8 cellular contexts compared by ENCODE assay signal in the genomic region with DNA sequence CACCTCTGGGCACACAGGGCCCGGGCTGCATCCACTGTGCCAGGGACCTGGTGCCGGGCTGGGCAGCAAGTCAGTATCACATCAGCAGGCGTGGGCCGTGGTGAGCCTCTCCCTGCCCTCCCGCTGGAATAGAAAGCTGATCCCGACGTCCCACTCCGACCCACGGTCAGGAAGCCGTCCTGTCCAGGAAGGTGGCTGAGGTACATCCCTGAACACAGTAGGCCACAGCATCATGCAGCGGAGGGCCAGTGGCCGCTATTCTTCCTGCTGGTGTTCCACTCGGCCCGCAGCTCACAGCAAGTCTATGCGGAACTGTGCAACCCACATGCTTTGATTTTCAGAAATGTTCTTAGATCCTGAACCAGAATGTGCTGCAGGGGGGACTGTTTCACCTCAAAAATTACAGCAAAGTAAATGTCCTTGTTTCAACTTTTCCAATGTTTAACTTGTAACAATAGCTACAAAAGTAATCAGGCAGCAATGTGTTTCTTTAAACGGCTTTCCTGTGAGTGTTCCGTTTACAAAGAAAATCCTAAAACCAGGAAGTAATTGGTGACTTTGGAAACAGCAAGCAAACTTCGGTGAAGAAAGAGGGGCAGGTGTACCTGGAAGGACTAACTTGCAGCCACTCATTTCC. TPM values are rescaled to one million over a fixed set of nuclear protein-coding genes. Genes with fewer than 3 reads are reported as not detected.
A peak's percentile ranks its signal among the peaks of the same experiment; 100 is the strongest.
DNase-seq lines count a peak whose midpoint lies in the region; ATAC-seq and TF ChIP-seq lines count a peak whose summit lies in the region.

No MANE protein-coding gene starts in this region.

- no peaks in the 10 kb centered on the region for H3K27me3 Mint-ChIP-seq in activated T-helper 17 cell treated with anti-CD3 and anti-CD28 coated beads, Interleukin-2, amount 50 U/mL, for 72 hours

- H3K9ac ChIP-seq in iPS-18a (ENCODE audit: low read length) (peak overlapping the region; percentile 70), smooth muscle cell (ENCODE audit: low read depth) (no peak overlapping the region)

- peaks cover 36% of the 10 kb centered on the region for H3K4me1 Mint-ChIP-seq in activated T-helper 17 cell treated with anti-CD3 and anti-CD28 coated beads, Interleukin-2, amount 50 U/mL, for 72 hours

- H3K4me2 ChIP-seq in smooth muscle cell, result peak overlapping the region; percentile 76

- peak overlapping the region; percentile 77 for H3K4me3 Mint-ChIP-seq in activated T-helper 17 cell treated with anti-CD3 and anti-CD28 coated beads, Interleukin-2, amount 50 U/mL, for 72 hours

- H2AFZ ChIP-seq in smooth muscle cell (ENCODE audit: low read depth), result no peak overlapping the region

- H3K27me3 ChIP-seq in iPS-18a (ENCODE audit: control insufficient read depth, insufficient read depth, low read length), result no peaks in the 10 kb centered on the region
- no peaks in the 10 kb centered on the region for H3K27me3 ChIP-seq in smooth muscle cell (ENCODE audit: low read depth)

- H3K9me3 Mint-ChIP-seq in activated T-helper 17 cell treated with anti-CD3 and anti-CD28 coated beads, Interleukin-2, amount 50 U/mL, for 72 hours, result no peaks in the 10 kb centered on the region

- POLR2A ChIA-PET in HEK293 (lab: Yijun Ruan, JAX), result no interaction called here

- peaks cover 77% of the 10 kb centered on the region for H4K20me1 ChIP-seq in smooth muscle cell (ENCODE audit: low read depth)

- H3K27ac Mint-ChIP-seq in activated T-helper 17 cell treated with anti-CD3 and anti-CD28 coated beads, Interleukin-2, amount 50 U/mL, for 72 hours, result peak overlapping the region; percentile 68

- no peak for TF ChIP-seq CTCF in HEK293 (tag by site-specific recombination; IDR thresholded peaks at IDR 0.05)
- TF ChIP-seq CTCF in smooth muscle cell (IDR thresholded peaks at IDR 0.05; ENCODE audit: borderline replicate concordance, insufficient read depth, poor library complexity, severe bottlenecking), result no peak

- DNase-seq in smooth muscle cell (lab: John Stamatoyannopoulos, UW; ENCODE audit: unreplicated experiment) (no peak), NCI-H774 (lab: John Stamatoyannopoulos, UW) (no peak), HT-29 (ENCODE audit: low spot score) (no peak), SW 1271 (lab: John Stamatoyannopoulos, UW) (no peak)

- H3K4me1 ChIP-seq in HEK293 (ENCODE audit: control insufficient read depth, insufficient read depth, low read length) (peaks cover 8% of the 10 kb centered on the region), iPS-18a (ENCODE audit: control insufficient read depth, low read depth, low read length) (peaks cover 16% of the 10 kb centered on the region), smooth muscle cell (ENCODE audit: low read depth) (peaks cover 35% of the 10 kb centered on the region)

- ATAC-seq in activated T-helper 17 cell treated with anti-CD3 and anti-CD28 coated beads, Interleukin-2, amount 50 U/mL, for 72 hours (replicated peaks), result no peak
- ATAC-seq in HG02588 (IDR thresholded peaks at IDR 0.05; ENCODE audit: unreplicated experiment), result no peak

- H3K9me3 ChIP-seq in HEK293 (ENCODE audit: control insufficient read depth, insufficient read depth, low read depth, low read length) (no peaks in the 10 kb centered on the region), iPS-18a (ENCODE audit: control insufficient read depth, low read depth, low read length) (no peaks in the 10 kb centered on the region), smooth muscle cell (replicated peaks; ENCODE audit: low read depth) (no peaks in the 10 kb centered on the region)

- WGBS in smooth muscle cell (ENCODE audit: low lambda C conversion rate), result 73% methylated on average over 18 of the region's 18 CpGs

- H3K4me3 ChIP-seq in HEK293 (ENCODE audit: low read depth, low read length), result peak overlapping the region; percentile 28
- peak overlapping the region; percentile 54 for H3K4me3 ChIP-seq in iPS-18a (ENCODE audit: low read length)
- peak overlapping the region; percentile 38 for H3K4me3 ChIP-seq in smooth muscle cell

- CTCF ChIA-PET in HEK293 (lab: Yijun Ruan, JAX), result interaction anchor here (0.6 to 2.7 kb wide), 8 partner anchors 22 to 170 kb away, joined by 3 to 19 read pairs (median 5); no protein-coding TSS in a partner anchor

- H3K36me3 ChIP-seq in HEK293 (ENCODE audit: control insufficient read depth in 2 of 2, insufficient read depth in 1 of 2, low read length in 2 of 2) (no peaks in the 10 kb centered on the region), iPS-18a (ENCODE audit: control insufficient read depth, low read depth, low read length) (no peaks in the 10 kb centered on the region), smooth muscle cell (ENCODE audit: low read depth) (no peaks in the 10 kb centered on the region)

- H3K79me2 ChIP-seq in smooth muscle cell (ENCODE audit: low read depth), result no peaks in the 10 kb centered on the region

- H3K36me3 Mint-ChIP-seq in activated T-helper 17 cell treated with anti-CD3 and anti-CD28 coated beads, Interleukin-2, amount 50 U/mL, for 72 hours (ENCODE audit: low read depth), result no peaks in the 10 kb centered on the region

- peaks cover 12% of the 10 kb centered on the region for H3F3A ChIP-seq in smooth muscle cell (ENCODE audit: low read depth)

- H3K27ac ChIP-seq in HEK293 (ENCODE audit: extremely low read depth, low read depth, low read length), result peak overlapping the region; percentile 63
- H3K27ac ChIP-seq in iPS-18a (ENCODE audit: low read length), result peak overlapping the region; percentile 60
- peak overlapping the region; percentile 45 for H3K27ac ChIP-seq in smooth muscle cell (ENCODE audit: low read depth)

TF ChIP-seq in HEK293, 187 proteins besides CTCF, POLR2A, EP300 and RAD21:
- no peak for TF ChIP-seq ZNF2 (tag by site-specific recombination; IDR thresholded peaks at IDR 0.05)
- 0 out of 2 replicates have a peak, but pooled peaks have one; percentile 14 for TF ChIP-seq ZBTB20 (tag by site-specific recombination; IDR thresholded peaks at IDR 0.05)

RNA-seq across cellular contexts. Expression of gene GPR146, which starts 0.7 kb away (rescaled TPM):
- 10 to 100 TPM in 1 of 2 donors, 1 to 10 TPM in 1; 2.0 to 14.9 TPM for total RNA-seq in activated T-helper 17 cell treated with anti-CD3 and anti-CD28 coated beads, Interleukin-2, amount 50 U/mL, for 72 hours
- 1.8 and 3.6 TPM in 2 replicates for total RNA-seq in smooth muscle cell
- 2.2 and 3.8 TPM in 2 replicates for polyA plus RNA-seq in smooth muscle cell
- 4.1 and 4.3 TPM in 2 replicates for total RNA-seq in HT-29 (2014; rRNA removed; shearing (Covaris generic))

RNA-seq across cellular contexts. Expression of gene GPER1, which starts 44.2 kb away (rescaled TPM):
- total RNA-seq in activated T-helper 17 cell treated with anti-CD3 and anti-CD28 coated beads, Interleukin-2, amount 50 U/mL, for 72 hours, result 1 to 10 TPM in 1 of 2 donors, under 1 TPM in 1; 0.24 to 1.1 TPM
- 0.67 and 1.3 TPM in 2 replicates for total RNA-seq in smooth muscle cell
- 2.3 and 4.0 TPM in 2 replicates for polyA plus RNA-seq in smooth muscle cell
- total RNA-seq in HT-29 (2014; rRNA removed; shearing (Covaris generic)), result 2.0 and 2.5 TPM in 2 replicates
